In genomic region chr12:104569348-104570173, GRCh38 we compare ENCODE assay signal across 8 cellular contexts.
DNase-seq lines count a peak whose midpoint lies in the region; ATAC-seq lines count a peak whose summit lies in the region.

No MANE protein-coding gene starts in this region.

- peak; percentile 74 for ATAC-seq in GM18858 (IDR thresholded peaks at IDR 0.05; ENCODE audit: unreplicated experiment)
- ATAC-seq in HG02678 (IDR thresholded peaks at IDR 0.05; ENCODE audit: unreplicated experiment) = peak; percentile 84
- peak; percentile 96 for ATAC-seq in activated naive CD8-positive, alpha-beta T cell treated with anti-CD3 and anti-CD28 coated beads, Interleukin-2, amount 10 ng/mL, durations not matched to agents 7 days and 5 days (ENCODE audit: low read depth)
- peak; percentile 89 for ATAC-seq in stimulated activated effector memory CD8-positive, alpha-beta T cell treated with anti-CD3 and anti-CD28 coated beads, Interleukin-12 subunit alpha, Interleukin-12 subunit beta, amount 100 ng/mL, for 72 hours

- H3K27ac Mint-ChIP-seq in activated naive CD8-positive, alpha-beta T cell treated with anti-CD3 and anti-CD28 coated beads, Interleukin-2, amount 10 ng/mL, durations not matched to agents 7 days and 5 days = peak overlapping the region; percentile 95
- peak overlapping the region; percentile 52 for H3K27ac Mint-ChIP-seq in stimulated activated effector memory CD8-positive, alpha-beta T cell treated with anti-CD3 and anti-CD28 coated beads, Interleukin-12 subunit alpha, Interleukin-12 subunit beta, amount 100 ng/mL, for 72 hours

- no peaks in the 10 kb centered on the region for H3K27me3 Mint-ChIP-seq in activated naive CD8-positive, alpha-beta T cell treated with anti-CD3 and anti-CD28 coated beads, Interleukin-2, amount 10 ng/mL, durations not matched to agents 7 days and 5 days

- POLR2A ChIA-PET in activated naive CD8-positive, alpha-beta T cell treated with anti-CD3 and anti-CD28 coated beads, Interleukin-2, amount 10 ng/mL, durations not matched to agents 7 days and 5 days (lab: Charles Lee) = interaction anchor here (0.7 to 2.2 kb wide), 12 partner anchors 9 to 188 kb away, joined by 3 to 25 read pairs (median 3); partner anchors contain the start of gene CHST11

- peak overlapping the region; percentile 82 for H3K4me3 Mint-ChIP-seq in activated naive CD8-positive, alpha-beta T cell treated with anti-CD3 and anti-CD28 coated beads, Interleukin-2, amount 10 ng/mL, durations not matched to agents 7 days and 5 days
- peak overlapping the region; percentile 70 for H3K4me3 Mint-ChIP-seq in stimulated activated effector memory CD8-positive, alpha-beta T cell treated with anti-CD3 and anti-CD28 coated beads, Interleukin-12 subunit alpha, Interleukin-12 subunit beta, amount 100 ng/mL, for 72 hours

- H3K9me3 Mint-ChIP-seq in activated naive CD8-positive, alpha-beta T cell treated with anti-CD3 and anti-CD28 coated beads, Interleukin-2, amount 10 ng/mL, durations not matched to agents 7 days and 5 days = peaks cover 3% of the 10 kb centered on the region
- H3K9me3 Mint-ChIP-seq in stimulated activated effector memory CD8-positive, alpha-beta T cell treated with anti-CD3 and anti-CD28 coated beads, Interleukin-12 subunit alpha, Interleukin-12 subunit beta, amount 100 ng/mL, for 72 hours = peaks cover 2% of the 10 kb centered on the region

- peaks cover 52% of the 10 kb centered on the region for H3K36me3 Mint-ChIP-seq in activated naive CD8-positive, alpha-beta T cell treated with anti-CD3 and anti-CD28 coated beads, Interleukin-2, amount 10 ng/mL, durations not matched to agents 7 days and 5 days
- H3K36me3 Mint-ChIP-seq in stimulated activated effector memory CD8-positive, alpha-beta T cell treated with anti-CD3 and anti-CD28 coated beads, Interleukin-12 subunit alpha, Interleukin-12 subunit beta, amount 100 ng/mL, for 72 hours = peaks cover 14% of the 10 kb centered on the region

- DNase-seq in NOMO-1 (lab: John Stamatoyannopoulos, UW; ENCODE audit: unreplicated experiment in 2 of 2) (peak; percentile 94 to 98), NCI-H774 (lab: John Stamatoyannopoulos, UW) (no peak), foreskin melanocyte (no peak), COLO829 (ENCODE audit: low spot score) (no peak)
- DNase-seq in activated naive CD8-positive, alpha-beta T cell treated with anti-CD3 and anti-CD28 coated beads, Interleukin-2, amount 10 ng/mL, durations not matched to agents 7 days and 5 days = peak; percentile 53
- peak; percentile 40 to 78 for DNase-seq in stimulated activated effector memory CD8-positive, alpha-beta T cell treated with anti-CD3 and anti-CD28 coated beads, Interleukin-12 subunit alpha, Interleukin-12 subunit beta, amount 100 ng/mL, for 72 hours (ENCODE audit: low spot score in 2 of 2)

- H3K4me1 Mint-ChIP-seq in activated naive CD8-positive, alpha-beta T cell treated with anti-CD3 and anti-CD28 coated beads, Interleukin-2, amount 10 ng/mL, durations not matched to agents 7 days and 5 days = peaks cover 59% of the 10 kb centered on the region
- H3K4me1 Mint-ChIP-seq in stimulated activated effector memory CD8-positive, alpha-beta T cell treated with anti-CD3 and anti-CD28 coated beads, Interleukin-12 subunit alpha, Interleukin-12 subunit beta, amount 100 ng/mL, for 72 hours = peaks cover 63% of the 10 kb centered on the region

Comparison
In these comparisons a context has a peak if more than half of its experiments do, and no peak if none do; other contexts are left out.
1. DNase-seq: peak in NOMO-1 (2 of 2), activated naive CD8-positive, alpha-beta T cell treated with anti-CD3 and anti-CD28 coated beads, Interleukin-2, amount 10 ng/mL, durations not matched to agents 7 days and 5 days (single experiment) and stimulated activated effector memory CD8-positive, alpha-beta T cell treated with anti-CD3 and anti-CD28 coated beads, Interleukin-12 subunit alpha, Interleukin-12 subunit beta, amount 100 ng/mL, for 72 hours (2 of 2); none in NCI-H774 (single experiment), foreskin melanocyte (single experiment) and COLO829 (single experiment).
2. Peak in every context shown above with its lines, with median percentiles within 50 percentile points of each other: ATAC-seq.